In the genomic region with DNA sequence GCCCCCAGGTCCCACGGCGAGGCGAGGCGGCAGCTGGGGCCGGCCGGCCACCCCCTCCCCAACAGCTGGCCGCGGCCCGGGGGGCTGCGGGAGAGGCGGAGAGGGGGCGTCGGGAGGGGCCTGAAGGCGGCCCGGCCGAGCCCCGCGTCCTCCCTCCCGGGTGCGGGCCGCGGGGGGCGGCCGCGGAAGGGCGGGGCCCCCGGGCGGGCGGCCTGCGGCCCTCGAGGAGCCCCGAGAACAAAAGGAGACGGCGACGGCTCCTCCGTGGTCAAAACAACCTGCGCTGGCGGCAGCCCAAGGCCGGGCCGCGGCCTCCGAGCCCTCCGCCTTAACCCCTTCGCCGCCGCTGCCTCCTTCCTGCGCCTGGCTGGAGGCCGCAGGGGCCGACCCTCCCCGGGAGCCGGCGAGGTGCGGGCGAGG, we compare ENCODE assay signal across 8 cellular contexts. TPM values are rescaled to one million over a fixed set of nuclear protein-coding genes. Genes with fewer than 3 reads are reported as not detected.
DNase-seq lines count a peak whose midpoint lies in the region; ATAC-seq, FAIRE-seq and TF ChIP-seq lines count a peak whose summit lies in the region.

No MANE protein-coding gene starts in this region.

- peak overlapping the region; percentile 64 for H3K4me3 ChIP-seq in H7 (ENCODE audit: insufficient read depth, low read depth, low read length)
- peak overlapping the region; percentile 28 for H3K4me3 ChIP-seq in astrocyte of the cerebellum (ENCODE audit: low read depth, low read length)

- H3K27ac Mint-ChIP-seq in stimulated activated effector memory CD8-positive, alpha-beta T cell treated with anti-CD3 and anti-CD28 coated beads, Interleukin-12 subunit alpha, Interleukin-12 subunit beta, amount 100 ng/mL, for 72 hours, result no peak overlapping the region

- in situ Hi-C loops in astrocyte of the cerebellum (cut with HindIII; ENCODE audit: low sequenced_read_pairs), result no loop called here

- H3K9me3 Mint-ChIP-seq in stimulated activated effector memory CD8-positive, alpha-beta T cell treated with anti-CD3 and anti-CD28 coated beads, Interleukin-12 subunit alpha, Interleukin-12 subunit beta, amount 100 ng/mL, for 72 hours, result no peaks in the 10 kb centered on the region

- DNase-seq in H7 (peak; percentile 93), astrocyte of the cerebellum (ENCODE audit: low read depth) (no peak), iPS-NIHi7 (ENCODE audit: extremely low spot score) (peak; percentile 64), HTR-8/SVneo (ENCODE audit: insufficient read length, low spot score) (no peak)
- DNase-seq in stimulated activated effector memory CD8-positive, alpha-beta T cell treated with anti-CD3 and anti-CD28 coated beads, Interleukin-12 subunit alpha, Interleukin-12 subunit beta, amount 100 ng/mL, for 72 hours (ENCODE audit: low spot score in 2 of 2), result no peak
- no peak for DNase-seq in stimulated activated CD4-positive, alpha-beta T cell treated with anti-CD3 and anti-CD28 coated beads, Interleukin-4, amount 100 ng/mL, for 4 hours

- no peaks in the 10 kb centered on the region for H3K36me3 ChIP-seq in H7 (replicated peaks; ENCODE audit: control insufficient read depth, insufficient read depth, low read length)

- peaks cover 22% of the 10 kb centered on the region for H3K36me3 Mint-ChIP-seq in stimulated activated effector memory CD8-positive, alpha-beta T cell treated with anti-CD3 and anti-CD28 coated beads, Interleukin-12 subunit alpha, Interleukin-12 subunit beta, amount 100 ng/mL, for 72 hours

- no peak for FAIRE-seq in HTR-8/SVneo (lab: Jason Lieb, UNC)

- H3K4me3 Mint-ChIP-seq in stimulated activated effector memory CD8-positive, alpha-beta T cell treated with anti-CD3 and anti-CD28 coated beads, Interleukin-12 subunit alpha, Interleukin-12 subunit beta, amount 100 ng/mL, for 72 hours, result peak overlapping the region; percentile 93

- H3K27me3 ChIP-seq in H7 (ENCODE audit: control insufficient read depth, insufficient read depth, low read length), result peaks cover 58% of the 10 kb centered on the region

- H3K4me1 Mint-ChIP-seq in stimulated activated effector memory CD8-positive, alpha-beta T cell treated with anti-CD3 and anti-CD28 coated beads, Interleukin-12 subunit alpha, Interleukin-12 subunit beta, amount 100 ng/mL, for 72 hours, result peaks cover 62% of the 10 kb centered on the region

- no peak for TF ChIP-seq CTCF in astrocyte of the cerebellum (IDR thresholded peaks at IDR 0.05; ENCODE audit: low read depth, low read length, missing control alignments)

- no peak for ATAC-seq in stimulated activated effector memory CD8-positive, alpha-beta T cell treated with anti-CD3 and anti-CD28 coated beads, Interleukin-12 subunit alpha, Interleukin-12 subunit beta, amount 100 ng/mL, for 72 hours
- ATAC-seq in HG03565 (IDR thresholded peaks at IDR 0.05; ENCODE audit: unreplicated experiment) (no peak), HG03354 (IDR thresholded peaks at IDR 0.05; ENCODE audit: poor library complexity, severe bottlenecking, unreplicated experiment) (no peak)

RNA-seq across cellular contexts. Expression of gene PDGFB, which starts 2.4 kb away (rescaled TPM):
- total RNA-seq in H7 (2014; rRNA removed; shearing (Covaris generic)), result 7.2 and 8.5 TPM in 2 replicates

Comparison
In these comparisons a context has a peak if more than half of its experiments do, and no peak if none do; other contexts are left out.
1. DNase-seq: peak in H7 (single experiment) and iPS-NIHi7 (single experiment); none in astrocyte of the cerebellum (single experiment), stimulated activated effector memory CD8-positive, alpha-beta T cell treated with anti-CD3 and anti-CD28 coated beads, Interleukin-12 subunit alpha, Interleukin-12 subunit beta, amount 100 ng/mL, for 72 hours (0 of 2), HTR-8/SVneo (single experiment) and stimulated activated CD4-positive, alpha-beta T cell treated with anti-CD3 and anti-CD28 coated beads, Interleukin-4, amount 100 ng/mL, for 4 hours (0 of 2).